9 cellular contexts compared by ENCODE assay signal in the genomic region with DNA sequence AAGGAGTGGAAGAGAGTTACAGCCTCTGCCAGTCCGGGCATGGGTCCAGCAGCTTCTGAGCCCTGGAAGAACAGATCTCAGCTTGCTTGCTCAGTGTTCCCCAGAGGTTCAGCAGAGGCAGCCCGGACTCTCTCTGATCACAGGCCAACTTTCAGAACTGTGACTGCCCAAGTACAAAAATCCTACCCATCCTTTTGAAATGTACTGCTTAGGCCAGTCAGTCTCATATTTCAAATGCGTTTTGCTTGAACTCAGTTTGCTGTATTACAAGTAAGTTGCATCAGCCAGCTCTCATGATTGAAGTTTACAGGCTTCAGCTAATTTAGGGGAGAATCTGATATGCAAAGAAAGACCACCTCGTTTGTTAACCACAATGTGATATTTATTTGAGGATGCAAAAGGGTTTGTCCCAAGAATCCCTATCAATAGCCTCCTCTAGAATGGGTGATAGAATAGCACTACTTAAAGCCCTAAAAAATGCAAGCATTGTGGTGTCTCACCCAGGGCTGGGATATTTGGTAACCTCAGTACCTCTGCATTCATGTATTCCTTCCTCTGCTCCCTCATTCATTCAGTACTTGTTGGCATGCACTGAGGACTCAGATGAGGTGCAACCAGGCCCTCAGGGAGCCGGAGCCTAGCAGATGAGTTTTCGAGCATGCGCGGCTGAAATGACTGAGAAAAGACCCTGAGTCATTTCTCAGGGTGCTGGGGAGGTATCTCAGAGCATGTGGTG. TPM values are rescaled to one million over a fixed set of nuclear protein-coding genes. Genes with fewer than 3 reads are reported as not detected.
A peak's percentile ranks its signal among the peaks of the same experiment; 100 is the strongest.
DNase-seq lines count a peak whose midpoint lies in the region; ATAC-seq and TF ChIP-seq lines count a peak whose summit lies in the region.
"Had no signal": no experiment of that assay in that cellular context is flagged by ENCODE, and none has a peak within 500 bp of the region (broad histone marks: within the 10 kb centered on the region; RNA-seq: fewer than 3 reads in every experiment).

No MANE protein-coding gene starts in this region.

- no peaks in the 10 kb centered on the region for H3K27me3 ChIP-seq in naive thymus-derived CD4-positive, alpha-beta T cell (ENCODE audit: control insufficient read depth in 2 of 2, insufficient read depth in 2 of 2, low read length in 2 of 2)

- H3K4me3 ChIP-seq in cardiac fibroblast (replicated peaks in 1 of 2; ENCODE audit: low read depth in 2 of 2, low read length in 2 of 2), result no peak overlapping the region
- no peak overlapping the region for H3K4me3 ChIP-seq in naive thymus-derived CD4-positive, alpha-beta T cell (ENCODE audit: low read length)

- CTCF ChIA-PET in naive thymus-derived CD4-positive, alpha-beta T cell (lab: Charles Lee), result no interaction called here
- CTCF ChIA-PET in GM10248 (lab: Yijun Ruan, JAX), result interaction anchor here (1.4 to 2.2 kb wide), 4 partner anchors 10 to 90 kb away, joined by 5 to 10 read pairs (median 7); partner anchors contain the start of gene ANKRD61

- intact Hi-C loops in naive thymus-derived CD4-positive, alpha-beta T cell (cut with micrococcal nuclease), result no loop called here

- no peak overlapping the region for H3K27ac ChIP-seq in naive thymus-derived CD4-positive, alpha-beta T cell (ENCODE audit: low read depth, low read length)

- peaks cover 5 to 21% (median 17%) of the 10 kb centered on the region in 7 donors for H3K4me1 Mint-ChIP-seq in naive thymus-derived CD4-positive, alpha-beta T cell

- peak; percentile 68 for DNase-seq in NCI-H2196 treated with DMSO at 0.1 percent for 48 hours (lab: John Stamatoyannopoulos, UW; ENCODE audit: unreplicated experiment)
- DNase-seq in cardiac fibroblast (ENCODE audit: low read depth in 2 of 2), result peak; percentile 95 to 96
- no peak for DNase-seq in naive thymus-derived CD4-positive, alpha-beta T cell
- no peak for DNase-seq in activated effector memory CD4-positive, alpha-beta T cell treated with Interleukin-2 at 50 U/mL for 16 hours
- DNase-seq in GM10248 (ENCODE audit: extremely low spot score), result no peak
- DNase-seq in Kasumi-1 (lab: John Stamatoyannopoulos, UW), result no peak
- DNase-seq: naive B cell had no signal

- no peaks in the 10 kb centered on the region for H3K27me3 Mint-ChIP-seq in naive thymus-derived CD4-positive, alpha-beta T cell
- H3K27me3 Mint-ChIP-seq: naive B cell had no signal

- ATAC-seq in GM18520 (IDR thresholded peaks at IDR 0.05; ENCODE audit: unreplicated experiment) (peak; percentile 22), GM19351 (IDR thresholded peaks at IDR 0.05; ENCODE audit: unreplicated experiment) (no peak)
- no peak for ATAC-seq in naive thymus-derived CD4-positive, alpha-beta T cell

- peaks cover 0 to 49% (median 21%) of the 10 kb centered on the region in 3 experiments for H3K36me3 ChIP-seq in naive thymus-derived CD4-positive, alpha-beta T cell (ENCODE audit: control insufficient read depth in 2 of 3, insufficient read depth in 3 of 3, low read length in 3 of 3)

- H3K4me1 ChIP-seq in naive thymus-derived CD4-positive, alpha-beta T cell (ENCODE audit: control insufficient read depth in 2 of 2, insufficient read depth in 2 of 2, low read length in 2 of 2), result no peaks in the 10 kb centered on the region

- H3K36me3 Mint-ChIP-seq in naive thymus-derived CD4-positive, alpha-beta T cell, result peaks cover 5 to 22% (median 11%) of the 10 kb centered on the region in 5 donors
- H3K36me3 Mint-ChIP-seq: naive B cell had no signal

- H3K9me3 Mint-ChIP-seq in naive thymus-derived CD4-positive, alpha-beta T cell, result no peaks in the 10 kb centered on the region
- H3K9me3 Mint-ChIP-seq: naive B cell had no signal

- no peak overlapping the region for H3K4me3 Mint-ChIP-seq in naive thymus-derived CD4-positive, alpha-beta T cell
- H3K4me3 Mint-ChIP-seq: naive B cell had no signal

- POLR2A ChIA-PET in naive thymus-derived CD4-positive, alpha-beta T cell (lab: Charles Lee), result no interaction called here
- POLR2A ChIA-PET in GM10248 (lab: Yijun Ruan, JAX), result no interaction called here

- no peaks in the 10 kb centered on the region for H3K9me3 ChIP-seq in naive thymus-derived CD4-positive, alpha-beta T cell (ENCODE audit: control insufficient read depth in 2 of 3, low read length in 3 of 3)

- TF ChIP-seq CTCF in cardiac fibroblast (IDR thresholded peaks at IDR 0.05; ENCODE audit: low read depth, low read length) (no peak), GM10248 (IDR thresholded peaks at IDR 0.05; ENCODE audit: control extremely low read depth, extremely low read depth, low read depth, missing control alignments) (no peak)

- H3K27ac Mint-ChIP-seq in naive thymus-derived CD4-positive, alpha-beta T cell, result peak overlapping the region in 6 of 9 donors; percentile 15 to 74 (median 60)

RNA-seq across cellular contexts. Expression of gene AIMP2, which starts 7.0 kb away (rescaled TPM):
- total RNA-seq in naive thymus-derived CD4-positive, alpha-beta T cell, result 10 to 100 TPM in 3 of 5 experiments, 1 to 10 TPM in 2; 5.0 to 37.9 (median 11.8) TPM
- 10 to 100 TPM; 17.8 to 25.9 TPM for polyA plus RNA-seq in naive thymus-derived CD4-positive, alpha-beta T cell

RNA-seq across cellular contexts. Expression of gene PMS2, which starts 7.2 kb away (rescaled TPM):
- 10 to 100 TPM; 12.5 to 26.3 (median 23.5) TPM for total RNA-seq in naive thymus-derived CD4-positive, alpha-beta T cell
- 10 to 100 TPM in 1 of 2 donors, 1 to 10 TPM in 1; 8.4 to 18.6 TPM for polyA plus RNA-seq in naive thymus-derived CD4-positive, alpha-beta T cell

RNA-seq across cellular contexts. Expression of gene ANKRD61, which starts 15.1 kb away (rescaled TPM):
- total RNA-seq in naive thymus-derived CD4-positive, alpha-beta T cell, result not detected
- under 1 TPM; 0.29 to 0.50 TPM for polyA plus RNA-seq in naive thymus-derived CD4-positive, alpha-beta T cell

RNA-seq across cellular contexts. Expression of gene EIF2AK1, which starts 42.9 kb away (rescaled TPM):
- 100 to 1,000 TPM in 1 of 5 experiments, 10 to 100 TPM in 4; 58.6 to 111 (median 66.8) TPM for total RNA-seq in naive thymus-derived CD4-positive, alpha-beta T cell
- polyA plus RNA-seq in naive thymus-derived CD4-positive, alpha-beta T cell, result 10 to 100 TPM; 72.4 to 79.4 TPM

RNA-seq across cellular contexts. Expression of gene RSPH10B, which starts 45.6 kb away (rescaled TPM):
- under 1 TPM in 1 of 5 experiments, not detected in 4; 0.41 TPM for total RNA-seq in naive thymus-derived CD4-positive, alpha-beta T cell
- polyA plus RNA-seq in naive thymus-derived CD4-positive, alpha-beta T cell, result not detected

Comparison
In these comparisons a context has a peak if more than half of its experiments do, and no peak if none do; other contexts are left out.
1. DNase-seq: peak in NCI-H2196 treated with DMSO at 0.1 percent for 48 hours (single experiment) and cardiac fibroblast (2 of 2); none in naive thymus-derived CD4-positive, alpha-beta T cell (0 of 9), activated effector memory CD4-positive, alpha-beta T cell treated with Interleukin-2 at 50 U/mL for 16 hours (single experiment), GM10248 (single experiment) and Kasumi-1 (0 of 2).